In the genomic region with DNA sequence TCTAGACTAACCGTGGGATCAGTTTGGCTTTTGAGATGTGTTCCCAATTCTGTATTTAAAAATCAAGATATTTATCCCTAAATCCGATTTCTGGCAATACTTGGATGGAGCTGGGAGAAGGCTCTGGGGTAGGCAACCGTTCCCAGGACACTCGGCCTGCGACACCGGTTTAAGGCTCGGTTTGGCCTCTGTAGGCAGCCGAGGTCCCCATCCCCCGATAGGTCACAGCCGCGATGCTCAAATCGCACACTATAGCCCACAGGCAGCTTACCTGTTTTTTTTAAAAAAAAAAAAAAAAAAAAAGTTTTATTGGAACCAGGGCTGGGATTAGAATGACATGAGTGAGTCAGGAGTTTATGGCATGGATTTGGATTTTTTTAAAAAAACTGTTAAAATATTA, we compare ENCODE assay signal across 8 cellular contexts. TPM values are rescaled to one million over a fixed set of nuclear protein-coding genes. Genes with fewer than 3 reads are reported as not detected.
DNase-seq lines count a peak whose midpoint lies in the region; ATAC-seq and TF ChIP-seq lines count a peak whose summit lies in the region.

No MANE protein-coding gene starts in this region.

- H3K36me3 ChIP-seq in psoas muscle (ENCODE audit: insufficient read depth in 1 of 2, low read depth in 1 of 2), result peaks cover 0 to 16% of the 10 kb centered on the region in 2 donors

- H3K4me1 ChIP-seq in psoas muscle, result peaks cover 16% of the 10 kb centered on the region

- TF ChIP-seq CTCF in GM12864 (IDR thresholded peaks at IDR 0.05; ENCODE audit: low read depth, low read length, missing control alignments), result no peak
- TF ChIP-seq CTCF in fibroblast of mammary gland (conservative IDR thresholded peaks at IDR 0.05; ENCODE audit: control insufficient read depth, insufficient read depth, low read depth, low read length), result no peak
- TF ChIP-seq CTCF in psoas muscle (IDR thresholded peaks at IDR 0.05), result no peak

- ATAC-seq in psoas muscle (no peak), sciatic nerve (no peak), HG02852 (IDR thresholded peaks at IDR 0.05; ENCODE audit: unreplicated experiment) (no peak)

- peak overlapping the region; percentile 82 for H3K4me3 ChIP-seq in GM12864 (ENCODE audit: low read depth, low read length)
- H3K4me3 ChIP-seq in fibroblast of mammary gland (ENCODE audit: control insufficient read depth, low read depth, low read length), result peak overlapping the region; percentile 92
- H3K4me3 ChIP-seq in psoas muscle, result peak overlapping the region; percentile 87

- 11 to 17% (median 16%) methylated on average over 12 of the region's 12 CpGs for WGBS in psoas muscle, 3 donors

- H3K9me3 ChIP-seq in psoas muscle, result no peaks in the 10 kb centered on the region

- intact Hi-C loops in psoas muscle (cut with DNase I) (loop anchor here (5.0 to 10.0 kb wide), 2 partner anchors 60 to 63 kb away; no protein-coding TSS in a partner anchor), sciatic nerve (cut with DNase I) (no loop called here)

- H3K27ac ChIP-seq in psoas muscle, result peak overlapping the region; percentile 83

- no peaks in the 10 kb centered on the region for H3K27me3 ChIP-seq in psoas muscle (ENCODE audit: insufficient read depth in 3 of 3, low read length in 2 of 3)

- DNase-seq in GM12864 (ENCODE audit: low read depth), result no peak
- peak; percentile 24 for DNase-seq in RPMI8226
- DNase-seq in fibroblast of mammary gland (ENCODE audit: low read depth), result no peak
- DNase-seq in psoas muscle, result no peak
- no peak for DNase-seq in sciatic nerve (ENCODE audit: low spot score)
- no peak for DNase-seq in central memory CD4-positive, alpha-beta T cell
- no peak for DNase-seq in NCI-H187 (lab: John Stamatoyannopoulos, UW)

RNA-seq across cellular contexts. Expression of gene TAF3, which starts 0.7 kb away (rescaled TPM):
- total RNA-seq in psoas muscle (10 to 100 TPM; 10.0 to 14.7 (median 13.6) TPM), sciatic nerve (13.7 TPM)
- polyA plus RNA-seq in psoas muscle, result 10 to 100 TPM in 1 of 3 donors, 1 to 10 TPM in 2; 4.6 to 21.5 (median 7.3) TPM

RNA-seq across cellular contexts. Expression of gene ATP5F1C, which starts 29.6 kb away (rescaled TPM):
- 100 to 1,000 TPM; 210 to 391 (median 334) TPM for total RNA-seq in psoas muscle
- 100 to 1,000 TPM; 423 to 676 (median 644) TPM for polyA plus RNA-seq in psoas muscle
- 150 TPM for total RNA-seq in sciatic nerve

RNA-seq across cellular contexts. Expression of gene KIN, which starts 29.8 kb away (rescaled TPM):
- total RNA-seq in psoas muscle (10 to 100 TPM in 1 of 4 donors, 1 to 10 TPM in 3; 5.5 to 11.1 (median 6.3) TPM), sciatic nerve (14.2 TPM)
- 1 to 10 TPM; 6.9 to 8.5 (median 8.1) TPM for polyA plus RNA-seq in psoas muscle
